ENCODE assay signal across 8 cellular contexts in genomic region chr14:57060276-57060956, GRCh38.
A peak's percentile ranks its signal among the peaks of the same experiment; 100 is the strongest.
DNase-seq lines count a peak whose midpoint lies in the region; ATAC-seq and TF ChIP-seq lines count a peak whose summit lies in the region.

No MANE protein-coding gene starts in this region.

- WGBS in GM23248 (ENCODE audit: low coverage in 1 of 2, low lambda C conversion rate in 2 of 2, missing lambda C conversion rate in 2 of 2), 2 experiments: 18 to 19% methylated on average over 6 of the region's 6 CpGs

- DNase-seq in GM23248 (peak; percentile 5), NCI-H2171 (lab: John Stamatoyannopoulos, UW) (peak; percentile 9), head of caudate nucleus (peak in 41 of 42 donors; percentile 12 to 92 (median 60)), vagina (ENCODE audit: extremely low spot score in 2 of 2) (no peak), SJCRH30 (no peak), HEK293T (ENCODE audit: extremely low spot score) (no peak), NK-92 (lab: John Stamatoyannopoulos, UW; ENCODE audit: unreplicated experiment) (no peak)

- ATAC-seq in GM18520 (IDR thresholded peaks at IDR 0.05; ENCODE audit: unreplicated experiment): peak; percentile 69

- H3K4me3 ChIP-seq in GM23248: no peak overlapping the region
- no peak overlapping the region for H3K4me3 ChIP-seq in vagina
- H3K4me3 ChIP-seq in SJCRH30: no peak overlapping the region

- no peaks in the 10 kb centered on the region for H3K9me2 ChIP-seq in GM23248 (ENCODE audit: insufficient read depth)

- no peak overlapping the region for H3K9ac ChIP-seq in GM23248

- H2AFZ ChIP-seq in GM23248: no peak overlapping the region

- H3F3A ChIP-seq in GM23248 (ENCODE audit: insufficient read depth): no peaks in the 10 kb centered on the region

- POLR2A ChIA-PET in HEK293T (lab: Yijun Ruan, JAX): no interaction called here

- H3K27me3 ChIP-seq in GM23248 (replicated peaks; ENCODE audit: insufficient read depth) (0 out of 2 replicates have a peak, but pooled peaks cover 1% of the 10 kb centered on the region), vagina (no peaks in the 10 kb centered on the region), SJCRH30 (no peaks in the 10 kb centered on the region)

- TF ChIP-seq CTCF in vagina (IDR thresholded peaks at IDR 0.05): no peak

- H3K27ac ChIP-seq in GM23248: no peak overlapping the region
- H3K27ac ChIP-seq in vagina: no peak overlapping the region
- no peak overlapping the region for H3K27ac ChIP-seq in SJCRH30

- no peak overlapping the region for H3K4me2 ChIP-seq in GM23248 (ENCODE audit: unreplicated experiment)

- no peaks in the 10 kb centered on the region for H3K4me1 ChIP-seq in GM23248 (ENCODE audit: insufficient read depth)
- H3K4me1 ChIP-seq in vagina: no peaks in the 10 kb centered on the region
- peaks cover 13% of the 10 kb centered on the region for H3K4me1 ChIP-seq in SJCRH30

- no peaks in the 10 kb centered on the region for H4K20me1 ChIP-seq in GM23248 (ENCODE audit: insufficient read depth)

- intact Hi-C loops in head of caudate nucleus (cut with DNase I): no loop called here
- intact Hi-C loops in vagina (cut with DNase I): no loop called here

- CTCF ChIA-PET in HEK293T (lab: Yijun Ruan, JAX): no interaction called here

- no peaks in the 10 kb centered on the region for H3K79me2 ChIP-seq in GM23248 (ENCODE audit: insufficient read depth)

- no peak for TF ChIP-seq POLR2A in vagina (IDR thresholded peaks at IDR 0.05)

- H3K36me3 ChIP-seq in GM23248 (ENCODE audit: low read depth): no peaks in the 10 kb centered on the region
- no peaks in the 10 kb centered on the region for H3K36me3 ChIP-seq in vagina
- H3K36me3 ChIP-seq in SJCRH30: 0 out of 2 replicates have a peak, but pooled peaks cover 2% of the 10 kb centered on the region

- in situ Hi-C loops in GM23248 (cut with MboI): no loop called here

- H3K9me3 ChIP-seq in GM23248 (ENCODE audit: low read depth): no peaks in the 10 kb centered on the region
- H3K9me3 ChIP-seq in vagina: no peaks in the 10 kb centered on the region
- H3K9me3 ChIP-seq in SJCRH30 (replicated peaks): no peaks in the 10 kb centered on the region

TF ChIP-seq in HEK293T, 16 proteins besides CTCF, POLR2A, EP300 and RAD21:
- TF ChIP-seq FOXK2 (IDR thresholded peaks at IDR 0.05): no peak
- no peak for TF ChIP-seq HDGF (IDR thresholded peaks at IDR 0.05; ENCODE audit: borderline replicate concordance)
- no peak for TF ChIP-seq FOXA1 (IDR thresholded peaks at IDR 0.05)
- no peak for TF ChIP-seq TARDBP (IDR thresholded peaks at IDR 0.05)
- no peak for TF ChIP-seq BHLHE40 (IDR thresholded peaks at IDR 0.05; ENCODE audit: borderline replicate concordance)
- TF ChIP-seq ARNT (IDR thresholded peaks at IDR 0.05): no peak

Comparison
In these comparisons a context has a peak if more than half of its experiments do, and no peak if none do; other contexts are left out.
1. DNase-seq: peak in GM23248 (single experiment), NCI-H2171 (single experiment) and head of caudate nucleus (41 of 42); none in vagina (0 of 2), SJCRH30 (0 of 2), HEK293T (single experiment) and NK-92 (single experiment).